Comparison of ENCODE assay signal across 9 cellular contexts in genomic region chr22:30425327-30425615, GRCh38. TPM values are rescaled to one million over a fixed set of nuclear protein-coding genes. Genes with fewer than 3 reads are reported as not detected.
DNase-seq lines count a peak whose midpoint lies in the region; ATAC-seq and TF ChIP-seq lines count a peak whose summit lies in the region.
"Had no signal": no experiment of that assay in that cellular context is flagged by ENCODE, and none has a peak within 500 bp of the region (broad histone marks: within the 10 kb centered on the region; RNA-seq: fewer than 3 reads in every experiment).

No MANE protein-coding gene starts in this region.

- peaks cover 35 to 72% (median 49%) of the 10 kb centered on the region in 4 donors for H3K4me1 Mint-ChIP-seq in CD4-positive, alpha-beta memory T cell

- H3K36me3 Mint-ChIP-seq in CD4-positive, alpha-beta memory T cell, result peaks cover 15 to 32% of the 10 kb centered on the region in 2 donors

- no peaks in the 10 kb centered on the region for H3K27me3 Mint-ChIP-seq in CD4-positive, alpha-beta memory T cell

- CTCF ChIA-PET in CD4-positive, alpha-beta memory T cell (lab: Charles Lee; ENCODE audit: partially characterized antibody), result interaction anchor here (0.9 to 7.8 kb wide), 8 partner anchors 10 to 158 kb away, joined by 3 to 194 read pairs (median 18); partner anchors contain the start of genes CASTOR1, RNF215 and SEC14L2
- CTCF ChIA-PET in PC-3 (lab: Charles Lee), result no interaction called here

- H4K20me1 ChIP-seq in PC-3 (ENCODE audit: low read length), result no peaks in the 10 kb centered on the region

- no TSS peak for BruUV-seq in PC-3 (replicated peaks; lab: Mats Ljungman, UMichigan)

- ATAC-seq in PC-3 (no peak), GM21528 (IDR thresholded peaks at IDR 0.05; ENCODE audit: low FRiP score, unreplicated experiment) (no peak)

- H2AFZ ChIP-seq in PC-3 (ENCODE audit: low read length), result peak overlapping the region; percentile 79

- peaks cover 38% of the 10 kb centered on the region for H3K79me2 ChIP-seq in PC-3 (ENCODE audit: low read length)

- H3K9me2 ChIP-seq in PC-3 (replicated peaks; ENCODE audit: low read length), result no peaks in the 10 kb centered on the region

- intact Hi-C loops in CD4-positive, alpha-beta memory T cell (cut with micrococcal nuclease), result loop anchor here (2.0 to 10.0 kb wide), 4 partner anchors 68 to 1252 kb away; partner anchors contain the start of genes CCDC157, EWSR1, SF3A1 and UQCR10
- intact Hi-C loops in PC-3 (cut with micrococcal nuclease), result no loop called here

- POLR2A ChIA-PET in CD4-positive, alpha-beta memory T cell (lab: Charles Lee; ENCODE audit: partially characterized antibody), result interaction anchor here (0.7 to 7.0 kb wide), 10 partner anchors 11 to 1327 kb away, joined by 3 to 126 read pairs (median 18); partner anchors contain the start of genes CASTOR1, CCDC157, SEC14L2 and SF3A1
- POLR2A ChIA-PET in PC-3 (lab: Charles Lee; ENCODE audit: unreplicated experiment), result no interaction called here

- no peaks in the 10 kb centered on the region for H3K9me3 ChIP-seq in CD4-positive, alpha-beta memory T cell (ENCODE audit: control insufficient read depth in 1 of 2, low read length in 2 of 2)
- H3K9me3 ChIP-seq in PC-3 (ENCODE audit: low read length) (no peaks in the 10 kb centered on the region), neutrophil (no peaks in the 10 kb centered on the region)

- peak overlapping the region; percentile 87 to 98 (median 93) for H3K4me3 Mint-ChIP-seq in CD4-positive, alpha-beta memory T cell

- TF ChIP-seq CTCF in PC-3 (conservative IDR thresholded peaks at IDR 0.05; ENCODE audit: low read depth, low read length) (no peak), epithelial cell of esophagus (IDR thresholded peaks at IDR 0.05; ENCODE audit: insufficient read depth, low read depth, low read length, missing control alignments) (no peak), neutrophil (IDR thresholded peaks at IDR 0.05) (no peak)

- no peaks in the 10 kb centered on the region for H3K9me3 Mint-ChIP-seq in CD4-positive, alpha-beta memory T cell

- peak overlapping the region; percentile 44 to 97 for H3K4me3 ChIP-seq in CD4-positive, alpha-beta memory T cell (ENCODE audit: low read length in 2 of 2)
- peak overlapping the region; percentile 71 for H3K4me3 ChIP-seq in PC-3 (ENCODE audit: low read length)
- peak overlapping the region; percentile 64 for H3K4me3 ChIP-seq in epithelial cell of esophagus (ENCODE audit: low read length)
- peak overlapping the region; percentile 50 to 76 for H3K4me3 ChIP-seq in neutrophil (ENCODE audit: low read depth in 1 of 2, low read length in 1 of 2)

- no peaks in the 10 kb centered on the region for H3K36me3 ChIP-seq in CD4-positive, alpha-beta memory T cell (ENCODE audit: insufficient read depth, low read length)
- H3K36me3 ChIP-seq in PC-3 (ENCODE audit: low read depth, low read length) (no peaks in the 10 kb centered on the region; the same call in 1 of the 2 replicates), neutrophil (no peaks in the 10 kb centered on the region)

- H3K4me2 ChIP-seq in PC-3 (ENCODE audit: low read length), result peak overlapping the region; percentile 83

- H3K27me3 ChIP-seq in CD4-positive, alpha-beta memory T cell (ENCODE audit: insufficient read depth, low read length), result no peaks in the 10 kb centered on the region
- H3K27me3 ChIP-seq in PC-3 (ENCODE audit: low read length) (no peaks in the 10 kb centered on the region), neutrophil (no peaks in the 10 kb centered on the region)

- peak overlapping the region; percentile 88 to 99 (median 98) for H3K27ac Mint-ChIP-seq in CD4-positive, alpha-beta memory T cell

- peaks cover 47% of the 10 kb centered on the region for H3K4me1 ChIP-seq in CD4-positive, alpha-beta memory T cell (ENCODE audit: insufficient read depth, low read length)
- H3K4me1 ChIP-seq in PC-3 (ENCODE audit: insufficient read depth, low read length) (peaks cover 52% of the 10 kb centered on the region), neutrophil (ENCODE audit: control insufficient read depth in 1 of 2, insufficient read depth in 1 of 2, low read depth in 1 of 2, low read length in 1 of 2) (peaks cover 38% of the 10 kb centered on the region in 2 experiments)

- peak overlapping the region; percentile 88 for H3K9ac ChIP-seq in PC-3 (ENCODE audit: low read length)

- H3K27ac ChIP-seq in CD4-positive, alpha-beta memory T cell (ENCODE audit: low read depth, low read length), result peak overlapping the region; percentile 87
- H3K27ac ChIP-seq in PC-3 (ENCODE audit: low read length) (peak overlapping the region; percentile 95), neutrophil (no peak overlapping the region)

- no peaks in the 10 kb centered on the region for H3F3A ChIP-seq in PC-3 (ENCODE audit: low read length, unreplicated experiment)

- no peak for DNase-seq in CD4-positive, alpha-beta memory T cell
- DNase-seq in PC-3 (no peak), epithelial cell of esophagus (ENCODE audit: low read depth) (no peak), DMS153 treated with DMSO at 0.1 percent for 48 hours (lab: John Stamatoyannopoulos, UW; ENCODE audit: unreplicated experiment) (no peak), mucosa of gallbladder (ENCODE audit: low spot score) (no peak)
- no peak for DNase-seq in stimulated activated CD4-positive, alpha-beta T cell treated with anti-CD3 and anti-CD28 coated beads, Interleukin-4, amount 100 ng/mL, for 24 hours

RNA-seq across cellular contexts. Expression of gene MTFP1, which starts 0.3 kb away (rescaled TPM):
- 10 to 100 TPM; 13.5 to 15.7 TPM for total RNA-seq in CD4-positive, alpha-beta memory T cell
- polyA plus RNA-seq in CD4-positive, alpha-beta memory T cell, result 10 to 100 TPM; 31.1 to 47.4 TPM
- total RNA-seq in PC-3 (2014; rRNA removed), result 59.3 and 65.7 TPM in 2 replicates
- 20.0 TPM for total RNA-seq in mucosa of gallbladder

RNA-seq across cellular contexts. Expression of gene SEC14L2, which starts 28.5 kb away (rescaled TPM):
- total RNA-seq in CD4-positive, alpha-beta memory T cell, result 1 to 10 TPM; 6.0 to 8.6 TPM
- 10 to 100 TPM in 1 of 2 donors, 1 to 10 TPM in 1; 9.7 to 13.8 TPM for polyA plus RNA-seq in CD4-positive, alpha-beta memory T cell
- total RNA-seq in PC-3 (2014; rRNA removed) (9.7 and 16.8 TPM in 2 replicates), mucosa of gallbladder (35.4 TPM)

RNA-seq across cellular contexts. Expression of gene RNF215, which starts 38.1 kb away (rescaled TPM):
- 1 to 10 TPM; 6.1 to 6.6 TPM for total RNA-seq in CD4-positive, alpha-beta memory T cell
- polyA plus RNA-seq in CD4-positive, alpha-beta memory T cell, result under 1 TPM; 0.29 to 0.53 TPM
- total RNA-seq in PC-3 (2014; rRNA removed) (22.6 and 25.2 TPM in 2 replicates), mucosa of gallbladder (31.2 TPM)

RNA-seq across cellular contexts. Expression of gene SEC14L3, which starts 46.5 kb away (rescaled TPM):
- total RNA-seq in CD4-positive, alpha-beta memory T cell, result not detected
- not detected for polyA plus RNA-seq in CD4-positive, alpha-beta memory T cell
- total RNA-seq in PC-3 (2014; rRNA removed), result not detected in 2 replicates
- not detected for total RNA-seq in mucosa of gallbladder
- total RNA-seq: lung microvascular endothelial cell had no signal
